ENCODE assay signal across 9 cellular contexts in genomic region chr9:127779136-127779981, GRCh38. TPM values are rescaled to one million over a fixed set of nuclear protein-coding genes. Genes with fewer than 3 reads are reported as not detected.
DNase-seq lines count a peak whose midpoint lies in the region; ATAC-seq and TF ChIP-seq lines count a peak whose summit lies in the region.
"Had no signal": no experiment of that assay in that cellular context is flagged by ENCODE, and none has a peak within 500 bp of the region (broad histone marks: within the 10 kb centered on the region; RNA-seq: fewer than 3 reads in every experiment).

No MANE protein-coding gene starts in this region.

- H3K4me1 ChIP-seq in mesendoderm (ENCODE audit: control insufficient read depth, low read depth, low read length) (no peaks in the 10 kb centered on the region), body of pancreas (peaks cover 2% of the 10 kb centered on the region)

- no peak overlapping the region for H3K4me2 ChIP-seq in mesendoderm (ENCODE audit: low read length)

- no peaks in the 10 kb centered on the region for H3K9me3 ChIP-seq in body of pancreas

- H3K56ac ChIP-seq in mesendoderm (ENCODE audit: low read length) = no peak overlapping the region

- H3K9ac ChIP-seq in mesendoderm (ENCODE audit: low read length) = no peak overlapping the region

- H3K27me3 ChIP-seq in mesendoderm (ENCODE audit: insufficient read depth, low read length, poor library complexity) (no peaks in the 10 kb centered on the region), body of pancreas (no peaks in the 10 kb centered on the region)

- TF ChIP-seq CTCF in body of pancreas (IDR thresholded peaks at IDR 0.05) = no peak

- H4K8ac ChIP-seq in mesendoderm (ENCODE audit: low read depth, low read length) = no peak overlapping the region

- no peak overlapping the region for H3K27ac ChIP-seq in mesendoderm (ENCODE audit: low read depth, low read length)
- H3K27ac ChIP-seq in body of pancreas = peak overlapping the region in 2 of 4 donors; percentile 45 to 50
- H3K27ac ChIP-seq: SK-N-MC had no signal

- no CpG with 5 or more reads among the region's 17 CpGs for WGBS in mesendoderm (ENCODE audit: extremely low coverage, insufficient coverage, low lambda C conversion rate)
- WGBS in body of pancreas, 2 donors = 54 to 72% methylated on average over 4 to 17 of the region's 17 CpGs

- no peak overlapping the region for H3K23ac ChIP-seq in mesendoderm (ENCODE audit: low read length)

- intact Hi-C loops in body of pancreas (cut with DNase I) = loop anchor here (5.0 kb wide), 1 partner anchor 167 kb away; the partner anchor contains the start of gene STXBP1

- no peak overlapping the region for H2BK120ac ChIP-seq in mesendoderm (ENCODE audit: low read depth, low read length)

- H3K36me3 ChIP-seq in mesendoderm (ENCODE audit: control insufficient read depth, insufficient read depth, low read length) (no peaks in the 10 kb centered on the region), body of pancreas (replicated peaks in 1 of 2; ENCODE audit: insufficient read depth in 1 of 2, low read depth in 2 of 2) (no peaks in the 10 kb centered on the region)

- H4K5ac ChIP-seq in mesendoderm (ENCODE audit: low read length) = no peak overlapping the region

- H2BK5ac ChIP-seq in mesendoderm (ENCODE audit: low read length) = no peak overlapping the region

- no peak overlapping the region for H3K4ac ChIP-seq in mesendoderm (ENCODE audit: low read depth, low read length)

- H3K79me2 ChIP-seq in mesendoderm (ENCODE audit: control insufficient read depth, insufficient read depth, low read length) = no peaks in the 10 kb centered on the region

- ATAC-seq in GM18873 (IDR thresholded peaks at IDR 0.05; ENCODE audit: low FRiP score, unreplicated experiment) (peak; percentile 48), HG02973 (IDR thresholded peaks at IDR 0.05; ENCODE audit: unreplicated experiment) (peak; percentile 38), esophagus mucosa (peak; percentile 31), body of pancreas (no peak)

- peak; percentile 54 for DNase-seq in UCSD-AML1 (lab: John Stamatoyannopoulos, UW; ENCODE audit: unreplicated experiment)
- peak in 2 of 3 experiments; percentile 43 to 53 for DNase-seq in stimulated activated CD4-positive, alpha-beta T cell treated with anti-CD3 and anti-CD28 coated beads, TNF-alpha, amount 100 ng/mL, for 4 hours (ENCODE audit: low read depth in 3 of 3)
- DNase-seq in mesendoderm = no peak
- DNase-seq in NCI-H510A (lab: John Stamatoyannopoulos, UW) = no peak
- no peak for DNase-seq in body of pancreas

- no peak overlapping the region for H2AK5ac ChIP-seq in mesendoderm (ENCODE audit: low read length)

- no peaks in the 10 kb centered on the region for H3K79me1 ChIP-seq in mesendoderm (ENCODE audit: low read length)

- TF ChIP-seq POLR2A in body of pancreas (IDR thresholded peaks at IDR 0.05) = no peak

- no peak overlapping the region for H3K18ac ChIP-seq in mesendoderm (ENCODE audit: low read length)

- H3K4me3 ChIP-seq in mesendoderm (ENCODE audit: low read length) (no peak overlapping the region), body of pancreas (no peak overlapping the region)
- H3K4me3 ChIP-seq: SK-N-MC had no signal

- no peak overlapping the region for H2BK15ac ChIP-seq in mesendoderm (replicated peaks; ENCODE audit: low read depth)

RNA-seq across cellular contexts. Expression of gene SH2D3C, which starts 0.9 kb away (rescaled TPM):
- 1.9 TPM for total RNA-seq in esophagus mucosa
- polyA plus RNA-seq in mesendoderm (2013, experiment 1 of 2) = 2.0 TPM
- 2.3 TPM for polyA plus RNA-seq in mesendoderm (2013, experiment 2 of 2)
- 1 to 10 TPM; 3.3 to 4.2 TPM for total RNA-seq in body of pancreas

RNA-seq across cellular contexts. Expression of gene CDK9, which starts 6.5 kb away (rescaled TPM):
- 38.3 TPM for total RNA-seq in esophagus mucosa
- 50.9 TPM for polyA plus RNA-seq in mesendoderm (2013, experiment 1 of 2)
- 48.8 TPM for polyA plus RNA-seq in mesendoderm (2013, experiment 2 of 2)
- 10 to 100 TPM; 51.4 to 58.7 TPM for total RNA-seq in body of pancreas

RNA-seq across cellular contexts. Expression of gene FPGS, which starts 23.3 kb away (rescaled TPM):
- total RNA-seq in esophagus mucosa (28.3 TPM), body of pancreas (10 to 100 TPM; 58.4 to 80.4 TPM)
- polyA plus RNA-seq in mesendoderm (2013, experiment 1 of 2) = 34.2 TPM
- 34.4 TPM for polyA plus RNA-seq in mesendoderm (2013, experiment 2 of 2)

RNA-seq across cellular contexts. Expression of gene TOR2A, which starts 44.3 kb away (rescaled TPM):
- total RNA-seq in esophagus mucosa (9.5 TPM), body of pancreas (10 to 100 TPM in 1 of 2 donors, 1 to 10 TPM in 1; 8.3 to 14.2 TPM)
- 11.5 TPM for polyA plus RNA-seq in mesendoderm (2013, experiment 1 of 2)
- polyA plus RNA-seq in mesendoderm (2013, experiment 2 of 2) = 12.2 TPM

Comparison
In these comparisons a context has a peak if more than half of its experiments do, and no peak if none do; other contexts are left out.
1. DNase-seq: peak in UCSD-AML1 (single experiment) and stimulated activated CD4-positive, alpha-beta T cell treated with anti-CD3 and anti-CD28 coated beads, TNF-alpha, amount 100 ng/mL, for 4 hours (2 of 3); none in mesendoderm (single experiment), NCI-H510A (single experiment) and body of pancreas (0 of 4).